7 cellular contexts compared by ENCODE assay signal in the genomic region with DNA sequence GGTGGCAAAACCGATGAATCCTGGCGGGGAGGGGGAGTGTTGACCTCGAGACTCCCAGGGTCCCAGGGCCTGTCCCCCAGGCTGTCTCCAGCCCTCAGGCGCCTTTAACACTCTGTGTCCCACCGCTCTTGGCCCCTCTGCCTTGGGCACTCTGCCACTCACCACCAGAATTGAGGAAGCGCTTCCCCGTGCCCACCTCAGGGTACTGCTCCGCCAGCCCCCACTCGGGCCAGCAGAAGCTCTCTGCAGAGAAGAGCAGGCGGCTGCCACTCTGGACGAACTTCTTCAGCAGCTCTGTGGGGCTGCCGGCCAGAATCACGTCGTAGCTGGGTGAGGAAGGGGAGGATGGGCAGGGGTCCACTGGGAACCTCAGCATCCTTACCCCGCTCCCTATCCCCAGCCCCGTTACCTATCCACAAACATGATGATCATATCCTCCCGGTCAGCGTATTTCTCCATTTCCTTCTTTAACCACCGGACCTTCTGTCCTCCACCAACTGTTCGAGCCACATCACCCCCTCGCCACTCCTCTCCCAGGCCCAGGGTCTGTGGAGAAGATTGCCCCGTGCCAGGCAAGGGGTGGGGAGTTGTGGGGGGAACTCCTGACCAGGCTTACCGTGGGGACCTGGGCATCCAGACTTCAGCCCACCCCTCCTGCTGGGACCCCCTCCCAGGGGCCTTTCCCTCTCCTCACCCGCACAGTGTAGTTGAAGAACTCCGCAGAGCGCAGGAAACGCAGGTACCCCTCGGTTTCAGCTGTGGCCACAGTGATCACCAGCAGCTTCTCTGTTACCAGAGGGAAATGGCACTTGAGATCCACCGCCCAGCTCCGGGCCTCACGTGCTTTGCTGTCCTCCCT. TPM values are rescaled to one million over a fixed set of nuclear protein-coding genes. Genes with fewer than 3 reads are reported as not detected.
DNase-seq lines count a peak whose midpoint lies in the region; ATAC-seq, FAIRE-seq and TF ChIP-seq lines count a peak whose summit lies in the region.

No MANE protein-coding gene starts in this region.

- FAIRE-seq in GM12892 (lab: Jason Lieb, UNC), result peak; percentile 42

- H3K36me3 ChIP-seq in SJSA1 (peaks cover 40% of the 10 kb centered on the region), rectal smooth muscle tissue (ENCODE audit: control insufficient read depth, insufficient read depth, low read length) (peaks cover 5% of the 10 kb centered on the region)

- H3K27me3 ChIP-seq in SJSA1 (replicated peaks) (no peaks in the 10 kb centered on the region), rectal smooth muscle tissue (ENCODE audit: control insufficient read depth, insufficient read depth, low read length) (no peaks in the 10 kb centered on the region)

- H3K9ac ChIP-seq in rectal smooth muscle tissue (ENCODE audit: low read length), result peak overlapping the region; percentile 69

- H3K27ac ChIP-seq in SJSA1 (peak overlapping the region; percentile 81; the same call in 1 of the 2 replicates), rectal smooth muscle tissue (ENCODE audit: low read depth, low read length) (no peak overlapping the region)

- H3K4me1 ChIP-seq in SJSA1 (replicated peaks) (peaks cover 11% of the 10 kb centered on the region), rectal smooth muscle tissue (ENCODE audit: control insufficient read depth, insufficient read depth, low read length) (peaks cover 13% of the 10 kb centered on the region)

- H3K9me3 ChIP-seq in SJSA1 (replicated peaks), result no peaks in the 10 kb centered on the region

- TF ChIP-seq CTCF in fibroblast of mammary gland (conservative IDR thresholded peaks at IDR 0.05; ENCODE audit: control insufficient read depth, insufficient read depth, low read depth, low read length), result no peak

- H3K4me3 ChIP-seq in SJSA1, result peak overlapping the region; percentile 65
- H3K4me3 ChIP-seq in fibroblast of mammary gland (ENCODE audit: control insufficient read depth, low read depth, low read length), result peak overlapping the region; percentile 97
- peak overlapping the region; percentile 80 for H3K4me3 ChIP-seq in rectal smooth muscle tissue (ENCODE audit: low read length)

- no peak for DNase-seq in GM12892 (ENCODE audit: insufficient read length)
- DNase-seq in SJSA1 (ENCODE audit: low read depth in 1 of 2, low spot score in 2 of 2), result no peak
- peak; percentile 32 for DNase-seq in fibroblast of mammary gland (ENCODE audit: low read depth)
- no peak for DNase-seq in NCI-H2171 treated with DMSO at 0.1 percent for 48 hours (lab: John Stamatoyannopoulos, UW)
- DNase-seq in NCI-H2196 treated with DMSO at 0.1 percent for 48 hours (lab: John Stamatoyannopoulos, UW; ENCODE audit: unreplicated experiment), result no peak

- no peak for ATAC-seq in GM19452 (IDR thresholded peaks at IDR 0.05; ENCODE audit: unreplicated experiment)

- no peak for TF ChIP-seq POLR2A in GM12892 (IDR thresholded peaks at IDR 0.05; ENCODE audit: low read depth, low read length)

RNA-seq across cellular contexts. Expression of a gene that starts 1.2 kb away (rescaled TPM):
- 21.0 TPM for polyA plus RNA-seq in GM12892 (2012; ENCODE audit: missing spikeins)
- total RNA-seq in SJSA1 (2014; rRNA removed; shearing (Covaris generic)), result 71.3 and 88.2 TPM in 2 replicates

RNA-seq across cellular contexts. Expression of a gene that starts 1.7 kb away (rescaled TPM):
- 24.6 TPM for polyA plus RNA-seq in GM12892 (2012; ENCODE audit: missing spikeins)
- total RNA-seq in SJSA1 (2014; rRNA removed; shearing (Covaris generic)), result 108 and 141 TPM in 2 replicates

RNA-seq across cellular contexts. Expression of a gene that starts 15.4 kb away (rescaled TPM):
- polyA plus RNA-seq in GM12892 (2012; ENCODE audit: missing spikeins), result not detected
- not detected in 2 replicates for total RNA-seq in SJSA1 (2014; rRNA removed; shearing (Covaris generic))

RNA-seq across cellular contexts. Expression of a gene that starts 21.4 kb away (rescaled TPM):
- 4.5 TPM for polyA plus RNA-seq in GM12892 (2012; ENCODE audit: missing spikeins)
- 0.72 and 2.1 TPM in 2 replicates for total RNA-seq in SJSA1 (2014; rRNA removed; shearing (Covaris generic))

RNA-seq across cellular contexts. Expression of a gene that starts 28.7 kb away (rescaled TPM):
- polyA plus RNA-seq in GM12892 (2012; ENCODE audit: missing spikeins), result 85.7 TPM
- total RNA-seq in SJSA1 (2014; rRNA removed; shearing (Covaris generic)), result 132 and 162 TPM in 2 replicates
